9 cellular contexts compared by ENCODE assay signal in the genomic region with DNA sequence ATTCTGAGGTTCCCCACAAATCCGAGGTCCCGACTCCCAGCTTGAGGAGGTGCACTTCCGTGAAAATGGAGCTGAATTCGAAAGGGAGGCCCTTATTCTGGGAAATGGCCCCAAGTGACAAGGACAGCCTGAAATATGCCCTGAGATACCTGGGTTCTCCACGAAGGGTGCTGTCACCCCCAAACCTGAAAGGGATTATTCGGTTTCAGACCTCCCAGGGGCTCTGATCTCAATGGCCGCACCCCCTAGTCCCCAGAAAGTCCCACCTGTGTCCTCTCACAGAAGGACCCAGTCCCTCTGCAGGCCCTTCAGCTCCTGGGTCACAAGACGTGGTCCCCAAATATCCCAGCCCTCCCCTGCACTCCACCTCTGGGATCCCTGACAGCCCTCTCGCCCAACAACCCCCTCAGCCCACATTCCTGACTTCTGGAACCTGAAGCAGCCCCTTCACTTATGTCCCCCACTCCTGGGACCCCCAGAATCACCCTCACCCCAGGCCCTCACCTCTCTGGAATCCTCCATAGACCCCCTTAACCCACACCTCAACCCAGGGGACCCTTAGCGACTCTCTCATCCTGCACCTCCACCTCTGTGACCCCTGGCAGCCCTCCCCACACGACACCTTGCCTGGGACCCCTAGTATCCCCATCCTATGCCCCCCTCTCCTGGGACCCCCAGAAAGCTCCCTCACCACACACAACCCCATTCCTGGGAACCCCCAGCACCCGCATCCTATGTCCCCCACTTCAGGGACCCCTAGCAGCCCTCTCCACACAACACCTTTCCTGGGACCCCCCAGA. TPM values are rescaled to one million over a fixed set of nuclear protein-coding genes. Genes with fewer than 3 reads are reported as not detected.
DNase-seq lines count a peak whose midpoint lies in the region; ATAC-seq and TF ChIP-seq lines count a peak whose summit lies in the region.
"Had no signal": no experiment of that assay in that cellular context is flagged by ENCODE, and none has a peak within 500 bp of the region (broad histone marks: within the 10 kb centered on the region; RNA-seq: fewer than 3 reads in every experiment).

No MANE protein-coding gene starts in this region.

- POLR2A ChIA-PET in AG04449 (lab: Yijun Ruan, JAX): interaction anchor here (0.9 to 1.3 kb wide), 3 partner anchors 8 to 26 kb away, joined by 5 to 15 read pairs (median 7); a partner anchor contains a TSS
- POLR2A ChIA-PET in naive thymus-derived CD4-positive, alpha-beta T cell (lab: Charles Lee): interaction anchor here (0.6 to 3.2 kb wide), 17 partner anchors 15 to 254 kb away, joined by 3 to 47 read pairs (median 4); a partner anchor contains a TSS

- ATAC-seq in naive thymus-derived CD4-positive, alpha-beta T cell: no peak
- no peak for ATAC-seq in GM19328 (IDR thresholded peaks at IDR 0.05; ENCODE audit: unreplicated experiment)

- peaks cover 0 to 1% (median 0%) of the 10 kb centered on the region in 5 donors for H3K36me3 Mint-ChIP-seq in naive thymus-derived CD4-positive, alpha-beta T cell

- no peaks in the 10 kb centered on the region for H3K27me3 ChIP-seq in HUES64 (ENCODE audit: insufficient read depth, low read length)
- H3K27me3 ChIP-seq in naive thymus-derived CD4-positive, alpha-beta T cell (ENCODE audit: control insufficient read depth in 2 of 2, insufficient read depth in 2 of 2, low read length in 2 of 2): no peaks in the 10 kb centered on the region
- H3K27me3 ChIP-seq: cardiac muscle cell had no signal

- no peak for DNase-seq in AG04449 (ENCODE audit: low read depth, low spot score)
- DNase-seq in caudate nucleus (lab: John Stamatoyannopoulos, UW): no peak
- DNase-seq in naive thymus-derived CD4-positive, alpha-beta T cell: no peak
- no peak for DNase-seq in NCI-H748 treated with DMSO at 0.1 percent for 48 hours (lab: John Stamatoyannopoulos, UW)
- DNase-seq in RPMI8226: no peak
- DNase-seq in H4 (ENCODE audit: low spot score): no peak

- peaks cover 0 to 5% (median 0%) of the 10 kb centered on the region in 11 donors for H3K9me3 Mint-ChIP-seq in naive thymus-derived CD4-positive, alpha-beta T cell

- H3K36me3 ChIP-seq in HUES64 (ENCODE audit: insufficient read depth, low read length): peaks cover 3% of the 10 kb centered on the region; the same call in 1 of the 2 replicates
- H3K36me3 ChIP-seq in naive thymus-derived CD4-positive, alpha-beta T cell (ENCODE audit: control insufficient read depth in 2 of 3, insufficient read depth in 3 of 3, low read length in 3 of 3): peaks cover 0 to 5% (median 0%) of the 10 kb centered on the region in 3 experiments
- H3K36me3 ChIP-seq: cardiac muscle cell had no signal

- peaks cover 0 to 28% (median 6%) of the 10 kb centered on the region in 7 donors for H3K4me1 Mint-ChIP-seq in naive thymus-derived CD4-positive, alpha-beta T cell

- H3K27ac Mint-ChIP-seq in naive thymus-derived CD4-positive, alpha-beta T cell: peak overlapping the region; percentile 89 to 98 (median 95)

- peaks cover 0 to 3% (median 0%) of the 10 kb centered on the region in 5 donors for H3K27me3 Mint-ChIP-seq in naive thymus-derived CD4-positive, alpha-beta T cell

- peak overlapping the region; percentile 57 for H3K9ac ChIP-seq in HUES64 (ENCODE audit: low read depth, low read length)

- 76% methylated on average over 12 of the region's 12 CpGs for WGBS in HUES64

- intact Hi-C loops in naive thymus-derived CD4-positive, alpha-beta T cell (cut with micrococcal nuclease): loop anchor here (1.0 to 5.0 kb wide), 17 partner anchors 27 to 882 kb away; a partner anchor contains a TSS

- H3K9me3 ChIP-seq in HUES64 (ENCODE audit: insufficient read depth, low read depth, low read length): no peaks in the 10 kb centered on the region
- H3K9me3 ChIP-seq in naive thymus-derived CD4-positive, alpha-beta T cell (ENCODE audit: control insufficient read depth in 2 of 3, low read length in 3 of 3): no peaks in the 10 kb centered on the region

- no peaks in the 10 kb centered on the region for H3K4me1 ChIP-seq in HUES64 (ENCODE audit: insufficient read depth, low read length)
- peaks cover 9 to 13% of the 10 kb centered on the region in 2 donors for H3K4me1 ChIP-seq in naive thymus-derived CD4-positive, alpha-beta T cell (ENCODE audit: control insufficient read depth in 2 of 2, insufficient read depth in 2 of 2, low read length in 2 of 2)

- H3K4me3 Mint-ChIP-seq in naive thymus-derived CD4-positive, alpha-beta T cell: peak overlapping the region; percentile 68 to 97 (median 92)

- CTCF ChIA-PET in AG04449 (lab: Yijun Ruan, JAX): interaction anchor here (0.9 to 3.7 kb wide), 5 partner anchors 10 to 27 kb away, joined by 3 to 19 read pairs (median 4); a partner anchor contains a TSS
- CTCF ChIA-PET in naive thymus-derived CD4-positive, alpha-beta T cell (lab: Charles Lee): interaction anchor here (0.9 to 2.3 kb wide), 5 partner anchors 10 to 125 kb away, joined by 3 to 8 read pairs (median 3); a partner anchor contains a TSS

- H3K27ac ChIP-seq in HUES64 (ENCODE audit: low read depth, low read length): peak overlapping the region; percentile 68
- H3K27ac ChIP-seq in caudate nucleus (ENCODE audit: low read depth, low read length): peak overlapping the region; percentile 42
- peak overlapping the region; percentile 86 for H3K27ac ChIP-seq in naive thymus-derived CD4-positive, alpha-beta T cell (ENCODE audit: low read depth, low read length)
- H3K27ac ChIP-seq: cardiac muscle cell had no signal

- TF ChIP-seq CTCF in AG04449 (IDR thresholded peaks at IDR 0.05; ENCODE audit: insufficient read depth, low read length, missing control alignments): no peak

- H3K4me3 ChIP-seq in AG04449 (ENCODE audit: low read depth, low read length) (peak overlapping the region; percentile 48), HUES64 (ENCODE audit: low read length) (peak overlapping the region; percentile 41)
- H3K4me3 ChIP-seq in naive thymus-derived CD4-positive, alpha-beta T cell (ENCODE audit: low read length): peak overlapping the region; percentile 59
- H3K4me3 ChIP-seq: cardiac muscle cell had no signal

RNA-seq across cellular contexts. Expression of a gene that starts 0.6 kb away (rescaled TPM):
- polyA plus RNA-seq in HUES64 (2013, experiment 1 of 2): 0.30 TPM
- polyA plus RNA-seq in HUES64 (2013, experiment 2 of 2): not detected
- not detected for total RNA-seq in naive thymus-derived CD4-positive, alpha-beta T cell
- not detected for polyA plus RNA-seq in naive thymus-derived CD4-positive, alpha-beta T cell
- total RNA-seq in H4 (2014; rRNA removed; shearing (Covaris generic)): 0.35 TPM in 1 of 2 replicates, not detected in the other
- polyA plus RNA-seq: cardiac muscle cell had no signal

RNA-seq across cellular contexts. Expression of a gene that starts 1.0 kb away (rescaled TPM):
- 7.1 TPM for polyA plus RNA-seq in HUES64 (2013, experiment 1 of 2)
- polyA plus RNA-seq in HUES64 (2013, experiment 2 of 2): 8.2 TPM
- total RNA-seq in naive thymus-derived CD4-positive, alpha-beta T cell: 10 to 100 TPM; 11.6 to 39.8 (median 20.1) TPM
- polyA plus RNA-seq in naive thymus-derived CD4-positive, alpha-beta T cell: 10 to 100 TPM in 1 of 2 donors, 1 to 10 TPM in 1; 5.7 to 12.7 TPM
- total RNA-seq in H4 (2014; rRNA removed; shearing (Covaris generic)): 3.3 and 3.6 TPM in 2 replicates

RNA-seq across cellular contexts. Expression of a gene that starts 26.6 kb away (rescaled TPM):
- 141 TPM for polyA plus RNA-seq in HUES64 (2013, experiment 1 of 2)
- 167 TPM for polyA plus RNA-seq in HUES64 (2013, experiment 2 of 2)
- 10 to 100 TPM; 42.7 to 73.9 (median 52.3) TPM for total RNA-seq in naive thymus-derived CD4-positive, alpha-beta T cell
- 10 to 100 TPM; 22.2 to 24.3 TPM for polyA plus RNA-seq in naive thymus-derived CD4-positive, alpha-beta T cell
- total RNA-seq in H4 (2014; rRNA removed; shearing (Covaris generic)): 127 and 219 TPM in 2 replicates

RNA-seq across cellular contexts. Expression of a gene that starts 28.7 kb away (rescaled TPM):
- 1.4 TPM for polyA plus RNA-seq in HUES64 (2013, experiment 1 of 2)
- 3.4 TPM for polyA plus RNA-seq in HUES64 (2013, experiment 2 of 2)
- total RNA-seq in naive thymus-derived CD4-positive, alpha-beta T cell: under 1 TPM; 0.08 to 0.39 (median 0.11) TPM
- polyA plus RNA-seq in naive thymus-derived CD4-positive, alpha-beta T cell: not detected
- not detected in 2 replicates for total RNA-seq in H4 (2014; rRNA removed; shearing (Covaris generic))

RNA-seq across cellular contexts. Expression of a gene that starts 39.4 kb away (rescaled TPM):
- 15.2 TPM for polyA plus RNA-seq in HUES64 (2013, experiment 1 of 2)
- polyA plus RNA-seq in HUES64 (2013, experiment 2 of 2): 19.2 TPM
- total RNA-seq in naive thymus-derived CD4-positive, alpha-beta T cell: 100 to 1,000 TPM; 183 to 425 (median 257) TPM
- 100 to 1,000 TPM; 511 to 711 TPM for polyA plus RNA-seq in naive thymus-derived CD4-positive, alpha-beta T cell
- 80.2 and 150 TPM in 2 replicates for total RNA-seq in H4 (2014; rRNA removed; shearing (Covaris generic))
